Comparison of ENCODE assay signal across 9 cellular contexts in the genomic region with DNA sequence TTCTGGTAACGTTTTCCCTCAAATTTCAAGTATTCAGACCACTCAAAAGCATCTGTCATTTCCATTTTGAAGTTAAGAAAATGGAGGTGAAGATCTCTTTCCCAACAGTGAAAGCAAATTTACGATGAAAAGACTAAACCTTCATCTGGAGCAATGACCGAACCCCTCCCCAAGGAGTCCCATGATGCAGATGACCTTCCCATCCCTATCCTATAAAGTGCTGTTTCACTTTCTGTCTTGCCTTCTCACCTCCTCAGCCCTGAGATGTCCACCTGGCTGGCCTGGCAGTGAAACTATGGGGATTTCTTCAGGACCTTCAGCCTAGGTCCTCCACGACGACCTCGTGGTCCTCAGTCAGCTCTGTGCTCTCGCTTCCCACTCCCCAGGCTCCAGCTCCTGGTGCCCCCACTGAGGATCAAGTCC. TPM values are rescaled to one million over a fixed set of nuclear protein-coding genes. Genes with fewer than 3 reads are reported as not detected.
DNase-seq lines count a peak whose midpoint lies in the region; ATAC-seq, FAIRE-seq and TF ChIP-seq lines count a peak whose summit lies in the region.
"Had no signal": no experiment of that assay in that cellular context is flagged by ENCODE, and none has a peak within 500 bp of the region (broad histone marks: within the 10 kb centered on the region; RNA-seq: fewer than 3 reads in every experiment).

No MANE protein-coding gene starts in this region.

- peaks cover 38% of the 10 kb centered on the region for H3K4me1 ChIP-seq in ACC112 (ENCODE audit: control insufficient read depth, insufficient read depth, low read length, unreplicated experiment)
- peaks cover 18% of the 10 kb centered on the region for H3K4me1 ChIP-seq in body of pancreas
- H3K4me1 ChIP-seq in muscle layer of duodenum (ENCODE audit: control insufficient read depth in 1 of 2, insufficient read depth in 2 of 2, low read length in 2 of 2) = peaks cover 10 to 25% of the 10 kb centered on the region in 2 donors

- intact Hi-C loops in body of pancreas (cut with DNase I) = no loop called here

- DNase-seq in body of pancreas (peak in 2 of 4 donors; percentile 6 to 20), SKM-1 (lab: John Stamatoyannopoulos, UW; ENCODE audit: unreplicated experiment) (no peak), D721Med (ENCODE audit: insufficient read length, low spot score) (no peak), GM13977 (ENCODE audit: low spot score) (no peak), COR-L47 (lab: John Stamatoyannopoulos, UW) (no peak)

- in situ Hi-C loops in GM13977 (cut with MboI; ENCODE audit: low pct_unique_long_range_greater_than_20kb, low sequenced_read_pairs, unreplicated experiment) = no loop called here

- 21 to 30% methylated on average over 7 of the region's 7 CpGs for WGBS in body of pancreas, 2 donors

- H3K79me2 ChIP-seq in ACC112 (ENCODE audit: control insufficient read depth, insufficient read depth, low read length, unreplicated experiment) = peaks cover 37% of the 10 kb centered on the region

- H3K4me3 ChIP-seq in ACC112 (ENCODE audit: low read depth, low read length) (peak overlapping the region; percentile 96), body of pancreas (no peak overlapping the region), muscle layer of duodenum (ENCODE audit: low read depth in 1 of 2, low read length in 2 of 2) (peak overlapping the region; percentile 61 to 87)

- H2AFZ ChIP-seq in ACC112 (ENCODE audit: low read length, unreplicated experiment) = peak overlapping the region; percentile 89

- H3K9me3 ChIP-seq in body of pancreas (no peaks in the 10 kb centered on the region), muscle layer of duodenum (ENCODE audit: control insufficient read depth in 1 of 2, low read length in 2 of 2) (no peaks in the 10 kb centered on the region)

- 0 out of 2 replicates have a peak, but pooled peaks cover 3% of the 10 kb centered on the region for H3K36me3 ChIP-seq in ACC112 (ENCODE audit: insufficient read depth, low read length)
- no peaks in the 10 kb centered on the region for H3K36me3 ChIP-seq in body of pancreas (replicated peaks in 1 of 2; ENCODE audit: insufficient read depth in 1 of 2, low read depth in 2 of 2)
- peaks cover 0 to 4% of the 10 kb centered on the region in 2 donors for H3K36me3 ChIP-seq in muscle layer of duodenum (ENCODE audit: control insufficient read depth in 1 of 2, insufficient read depth in 2 of 2, low read length in 2 of 2)

- TF ChIP-seq CTCF in body of pancreas (IDR thresholded peaks at IDR 0.05) (peak in 1 of 7 experiments; percentile 15), D721Med (IDR thresholded peaks at IDR 0.05; ENCODE audit: insufficient read depth, missing control alignments) (no peak), GM13977 (IDR thresholded peaks at IDR 0.05; ENCODE audit: extremely low read depth, insufficient read depth, missing control alignments) (no peak)

- no peak for FAIRE-seq in D721Med (lab: Jason Lieb, UNC)
- FAIRE-seq: colon had no signal

- H3K27me3 ChIP-seq in ACC112 (ENCODE audit: insufficient read depth, low read length) (no peaks in the 10 kb centered on the region), body of pancreas (no peaks in the 10 kb centered on the region), muscle layer of duodenum (ENCODE audit: low read depth, low read length) (no peaks in the 10 kb centered on the region)

- H3K27ac ChIP-seq in ACC112 (ENCODE audit: low read depth, low read length) (peak overlapping the region; percentile 95), body of pancreas (peak overlapping the region; percentile 98 to 99 (median 98)), muscle layer of duodenum (ENCODE audit: low read length) (peak overlapping the region; percentile 81)

- ATAC-seq in HG03439 (IDR thresholded peaks at IDR 0.05; ENCODE audit: unreplicated experiment) (peak; percentile 1), body of pancreas (no peak)

- no peak for TF ChIP-seq POLR2A in body of pancreas (IDR thresholded peaks at IDR 0.05)

RNA-seq across cellular contexts. Expression of gene NPC1, which starts 0.9 kb away (rescaled TPM):
- 10 to 100 TPM; 27.2 to 27.7 TPM for total RNA-seq in body of pancreas

Comparison
In these comparisons a context has a peak if more than half of its experiments do, and no peak if none do; other contexts are left out.
1. H3K4me3 ChIP-seq: peak in ACC112 (single experiment) and muscle layer of duodenum (2 of 2); none in body of pancreas (0 of 2).
2. Peak in every context shown above with its lines, with median percentiles within 50 percentile points of each other: H3K27ac ChIP-seq.